In the genomic region with DNA sequence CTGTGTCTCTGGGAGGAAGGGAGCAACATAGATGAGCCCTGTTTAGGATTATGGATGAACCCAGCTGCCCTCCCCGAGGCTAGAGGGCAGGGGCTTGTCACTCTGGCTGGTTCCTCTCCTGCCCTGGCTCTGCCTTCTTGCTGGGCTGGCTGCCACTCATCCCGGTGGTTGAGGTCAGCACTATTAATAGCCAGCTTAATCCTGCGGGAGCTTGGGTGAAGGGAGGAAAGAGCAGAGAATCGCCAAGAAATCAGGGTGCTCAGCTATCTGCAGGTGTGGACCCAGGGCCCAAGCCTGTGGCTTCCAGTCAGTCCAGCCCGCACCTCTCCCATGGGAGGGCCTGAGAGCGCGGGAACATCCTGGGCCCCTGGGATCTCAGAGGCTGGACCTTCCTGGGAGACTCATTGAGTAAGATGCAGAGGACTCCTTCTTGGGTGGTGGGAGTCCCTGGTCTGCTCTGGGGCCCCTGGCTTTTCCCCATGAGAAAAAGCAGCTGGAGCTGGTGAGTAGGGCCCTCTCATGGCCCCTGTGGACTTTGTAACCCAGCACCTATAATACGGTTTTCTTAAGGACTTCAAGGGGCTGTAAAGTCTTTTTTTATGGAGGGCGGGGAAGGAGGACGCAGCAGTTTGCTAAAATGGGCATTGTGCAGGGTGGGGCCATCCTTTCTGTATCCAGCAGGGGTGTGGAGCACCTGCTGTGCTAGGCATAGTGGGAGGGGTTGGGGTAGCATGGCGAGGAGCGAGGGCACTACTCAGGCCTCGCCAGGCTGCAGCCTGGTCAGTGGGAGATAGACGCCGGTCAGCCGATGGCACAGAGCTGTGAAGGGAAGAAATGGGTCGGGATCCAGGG, we compare ENCODE assay signal across 10 cellular contexts. TPM values are rescaled to one million over a fixed set of nuclear protein-coding genes. Genes with fewer than 3 reads are reported as not detected.
DNase-seq lines count a peak whose midpoint lies in the region; ATAC-seq and TF ChIP-seq lines count a peak whose summit lies in the region.
"Had no signal": no experiment of that assay in that cellular context is flagged by ENCODE, and none has a peak within 500 bp of the region (broad histone marks: within the 10 kb centered on the region; RNA-seq: fewer than 3 reads in every experiment).

No MANE protein-coding gene starts in this region.

- no peaks in the 10 kb centered on the region for H3K36me3 Mint-ChIP-seq in MCF 10A (ENCODE audit: insufficient read depth, unreplicated experiment)
- H3K36me3 Mint-ChIP-seq in activated T-helper 2 cell treated with anti-CD3 and anti-CD28 coated beads, Interferon-gamma antibody, Interleukin-2, Interleukin-4, amounts not matched to agents 10 μg/mL and 5 μg/mL and 100 μg/mL, durations not matched to agents 14 hours and 24 hours and 36 hours (ENCODE audit: low read depth): no peaks in the 10 kb centered on the region
- H3K36me3 Mint-ChIP-seq in activated naive CD4-positive, alpha-beta T cell treated with anti-CD3 and anti-CD28 coated beads, Interleukin-2, amount 10 ng/mL, durations not matched to agents 7 days and 5 days: no peaks in the 10 kb centered on the region

- BruUV-seq in MCF 10A (replicated peaks; lab: Mats Ljungman, UMichigan): no TSS peak

- H3K9me3 Mint-ChIP-seq in MCF 10A (ENCODE audit: unreplicated experiment): no peaks in the 10 kb centered on the region
- no peaks in the 10 kb centered on the region for H3K9me3 Mint-ChIP-seq in activated T-helper 2 cell treated with anti-CD3 and anti-CD28 coated beads, Interferon-gamma antibody, Interleukin-2, Interleukin-4, amounts not matched to agents 10 μg/mL and 5 μg/mL and 100 μg/mL, durations not matched to agents 14 hours and 24 hours and 36 hours
- no peaks in the 10 kb centered on the region for H3K9me3 Mint-ChIP-seq in activated naive CD4-positive, alpha-beta T cell treated with anti-CD3 and anti-CD28 coated beads, Interleukin-2, amount 10 ng/mL, durations not matched to agents 7 days and 5 days
- H3K9me3 Mint-ChIP-seq: IgD-negative memory B cell; T-helper 1 cell treated with Interleukin-12 subunit alpha and Interleukin-12 subunit beta and Interleukin-4 antibody, amounts not matched to agents 30 μg/mL and 1 μg/mL, for 36 hours had no signal

- DNase-seq in M059J (ENCODE audit: low read depth) (peak; percentile 70), MCF 10A (ENCODE audit: unreplicated experiment) (peak; percentile 54), left colon (peak; percentile 80 to 92), superior temporal gyrus (ENCODE audit: extremely low spot score) (peak; percentile 43), NK-92 (lab: John Stamatoyannopoulos, UW; ENCODE audit: unreplicated experiment) (no peak)
- no peak for DNase-seq in activated T-helper 2 cell treated with anti-CD3 and anti-CD28 coated beads, Interferon-gamma antibody, Interleukin-2, Interleukin-4, amounts not matched to agents 10 μg/mL and 5 μg/mL and 100 μg/mL, durations not matched to agents 14 hours and 24 hours and 36 hours (ENCODE audit: low spot score)
- DNase-seq in activated naive CD4-positive, alpha-beta T cell treated with anti-CD3 and anti-CD28 coated beads, Interleukin-2, amount 10 ng/mL, durations not matched to agents 7 days and 5 days: no peak
- DNase-seq in activated CD4-positive, CD25-positive, alpha-beta regulatory T cell (lab: John Stamatoyannopoulos, UW): no peak

- peaks cover 15% of the 10 kb centered on the region for H3K4me1 Mint-ChIP-seq in MCF 10A (ENCODE audit: insufficient read depth, unreplicated experiment)
- H3K4me1 Mint-ChIP-seq in activated T-helper 2 cell treated with anti-CD3 and anti-CD28 coated beads, Interferon-gamma antibody, Interleukin-2, Interleukin-4, amounts not matched to agents 10 μg/mL and 5 μg/mL and 100 μg/mL, durations not matched to agents 14 hours and 24 hours and 36 hours (ENCODE audit: low read depth): peaks cover 4% of the 10 kb centered on the region
- no peaks in the 10 kb centered on the region for H3K4me1 Mint-ChIP-seq in activated naive CD4-positive, alpha-beta T cell treated with anti-CD3 and anti-CD28 coated beads, Interleukin-2, amount 10 ng/mL, durations not matched to agents 7 days and 5 days

- no peak for TF ChIP-seq CTCF in MCF 10A (IDR thresholded peaks at IDR 0.05; ENCODE audit: unreplicated experiment)

- no peaks in the 10 kb centered on the region for H3K27me3 Mint-ChIP-seq in MCF 10A (ENCODE audit: insufficient read depth, unreplicated experiment)
- no peaks in the 10 kb centered on the region for H3K27me3 Mint-ChIP-seq in activated T-helper 2 cell treated with anti-CD3 and anti-CD28 coated beads, Interferon-gamma antibody, Interleukin-2, Interleukin-4, amounts not matched to agents 10 μg/mL and 5 μg/mL and 100 μg/mL, durations not matched to agents 14 hours and 24 hours and 36 hours (ENCODE audit: low read depth)
- no peaks in the 10 kb centered on the region for H3K27me3 Mint-ChIP-seq in activated naive CD4-positive, alpha-beta T cell treated with anti-CD3 and anti-CD28 coated beads, Interleukin-2, amount 10 ng/mL, durations not matched to agents 7 days and 5 days
- H3K27me3 Mint-ChIP-seq: IgD-negative memory B cell had no signal

- peak overlapping the region; percentile 92 for H3K27ac Mint-ChIP-seq in MCF 10A (ENCODE audit: low read depth, unreplicated experiment)
- H3K27ac Mint-ChIP-seq in activated T-helper 2 cell treated with anti-CD3 and anti-CD28 coated beads, Interferon-gamma antibody, Interleukin-2, Interleukin-4, amounts not matched to agents 10 μg/mL and 5 μg/mL and 100 μg/mL, durations not matched to agents 14 hours and 24 hours and 36 hours: no peak overlapping the region
- no peak overlapping the region for H3K27ac Mint-ChIP-seq in activated naive CD4-positive, alpha-beta T cell treated with anti-CD3 and anti-CD28 coated beads, Interleukin-2, amount 10 ng/mL, durations not matched to agents 7 days and 5 days
- H3K27ac Mint-ChIP-seq: T-helper 1 cell treated with Interleukin-12 subunit alpha and Interleukin-12 subunit beta and Interleukin-4 antibody, amounts not matched to agents 30 μg/mL and 1 μg/mL, for 36 hours had no signal

- intact Hi-C loops in MCF 10A (cut with micrococcal nuclease): no loop called here
- intact Hi-C loops in left colon (cut with DNase I, micrococcal nuclease): no loop called here
- intact Hi-C loops in activated T-helper 2 cell treated with anti-CD3 and anti-CD28 coated beads, Interferon-gamma antibody, Interleukin-2, Interleukin-4, amounts not matched to agents 10 μg/mL and 5 μg/mL and 100 μg/mL, durations not matched to agents 14 hours and 24 hours and 36 hours (cut with micrococcal nuclease): no loop called here

- POLR2A ChIA-PET in MCF 10A (lab: Yijun Ruan, JAX): interaction anchor here (0.7 to 2.0 kb wide), 5 partner anchors 15 to 132 kb away, joined by 3 to 6 read pairs (median 5); partner anchors contain the start of gene CNNM3

- CTCF ChIA-PET in MCF 10A (lab: Yijun Ruan, JAX): interaction anchor here (0.6 to 5.3 kb wide), 4 partner anchors 12 to 456 kb away, joined by 3 to 40 read pairs (median 5); partner anchors contain the start of gene CNNM4
- CTCF ChIA-PET in activated naive CD4-positive, alpha-beta T cell treated with anti-CD3 and anti-CD28 coated beads, Interleukin-2, amount 10 ng/mL, durations not matched to agents 7 days and 5 days (lab: Charles Lee): no interaction called here

- H3K4me3 Mint-ChIP-seq in MCF 10A (ENCODE audit: unreplicated experiment): no peak overlapping the region
- H3K4me3 Mint-ChIP-seq in activated T-helper 2 cell treated with anti-CD3 and anti-CD28 coated beads, Interferon-gamma antibody, Interleukin-2, Interleukin-4, amounts not matched to agents 10 μg/mL and 5 μg/mL and 100 μg/mL, durations not matched to agents 14 hours and 24 hours and 36 hours (ENCODE audit: low read depth): no peak overlapping the region
- no peak overlapping the region for H3K4me3 Mint-ChIP-seq in activated naive CD4-positive, alpha-beta T cell treated with anti-CD3 and anti-CD28 coated beads, Interleukin-2, amount 10 ng/mL, durations not matched to agents 7 days and 5 days
- H3K4me3 Mint-ChIP-seq: IgD-negative memory B cell; T-helper 1 cell treated with Interleukin-12 subunit alpha and Interleukin-12 subunit beta and Interleukin-4 antibody, amounts not matched to agents 30 μg/mL and 1 μg/mL, for 36 hours had no signal

- ATAC-seq in left colon: peak; percentile 84

RNA-seq across cellular contexts. Expression of gene CNNM3, which starts 27.4 kb away (rescaled TPM):
- total RNA-seq in M059J (2014; rRNA removed; shearing (Covaris generic)): 5.9 and 6.1 TPM in 2 replicates
- total RNA-seq in MCF 10A (2022) (9.1 and 9.9 TPM in 2 replicates), left colon (10 to 100 TPM; 25.4 to 25.8 TPM)
- total RNA-seq in activated T-helper 2 cell treated with anti-CD3 and anti-CD28 coated beads, Interferon-gamma antibody, Interleukin-2, Interleukin-4, amounts not matched to agents 10 μg/mL and 5 μg/mL and 100 μg/mL, durations not matched to agents 14 hours and 24 hours and 36 hours: 28.7 and 30.4 TPM in 2 replicates

RNA-seq across cellular contexts. Expression of gene CNNM4, which starts 27.9 kb away (rescaled TPM):
- 5.2 and 14.6 TPM in 2 replicates for total RNA-seq in M059J (2014; rRNA removed; shearing (Covaris generic))
- total RNA-seq in MCF 10A (2022) (5.0 and 6.3 TPM in 2 replicates), left colon (100 to 1,000 TPM in 1 of 2 donors, 10 to 100 TPM in 1; 98.5 to 142 TPM)
- 10.1 and 11.3 TPM in 2 replicates for total RNA-seq in activated T-helper 2 cell treated with anti-CD3 and anti-CD28 coated beads, Interferon-gamma antibody, Interleukin-2, Interleukin-4, amounts not matched to agents 10 μg/mL and 5 μg/mL and 100 μg/mL, durations not matched to agents 14 hours and 24 hours and 36 hours

RNA-seq across cellular contexts. Expression of gene LMAN2L, which starts 48.8 kb away (rescaled TPM):
- total RNA-seq in M059J (2014; rRNA removed; shearing (Covaris generic)): 53.1 and 65.3 TPM in 2 replicates
- 6.5 and 7.1 TPM in 2 replicates for total RNA-seq in MCF 10A (2022)
- 10 to 100 TPM; 14.6 to 16.3 TPM for total RNA-seq in left colon
- total RNA-seq in activated T-helper 2 cell treated with anti-CD3 and anti-CD28 coated beads, Interferon-gamma antibody, Interleukin-2, Interleukin-4, amounts not matched to agents 10 μg/mL and 5 μg/mL and 100 μg/mL, durations not matched to agents 14 hours and 24 hours and 36 hours: 6.0 and 7.0 TPM in 2 replicates

RNA-seq across cellular contexts. Expression of gene ANKRD23, which starts 55.2 kb away (rescaled TPM):
- total RNA-seq in M059J (2014; rRNA removed; shearing (Covaris generic)): 0.20 TPM in 1 of 2 replicates, not detected in the other
- 3.4 and 7.6 TPM in 2 replicates for total RNA-seq in MCF 10A (2022)
- total RNA-seq in left colon: 1 to 10 TPM; 3.7 to 4.3 TPM
- 7.0 and 9.1 TPM in 2 replicates for total RNA-seq in activated T-helper 2 cell treated with anti-CD3 and anti-CD28 coated beads, Interferon-gamma antibody, Interleukin-2, Interleukin-4, amounts not matched to agents 10 μg/mL and 5 μg/mL and 100 μg/mL, durations not matched to agents 14 hours and 24 hours and 36 hours

Comparison
In these comparisons a context has a peak if more than half of its experiments do, and no peak if none do; other contexts are left out.
1. DNase-seq: peak in M059J (single experiment), MCF 10A (single experiment), left colon (2 of 2) and superior temporal gyrus (single experiment); none in activated T-helper 2 cell treated with anti-CD3 and anti-CD28 coated beads, Interferon-gamma antibody, Interleukin-2, Interleukin-4, amounts not matched to agents 10 μg/mL and 5 μg/mL and 100 μg/mL, durations not matched to agents 14 hours and 24 hours and 36 hours (single experiment), activated naive CD4-positive, alpha-beta T cell treated with anti-CD3 and anti-CD28 coated beads, Interleukin-2, amount 10 ng/mL, durations not matched to agents 7 days and 5 days (single experiment), activated CD4-positive, CD25-positive, alpha-beta regulatory T cell (0 of 4) and NK-92 (single experiment).